14 cellular contexts compared by ENCODE assay signal in genomic region chr7:44163591-44163990, GRCh38. TPM values are rescaled to one million over a fixed set of nuclear protein-coding genes. Genes with fewer than 3 reads are reported as not detected.
DNase-seq lines count a peak whose midpoint lies in the region; ATAC-seq and TF ChIP-seq lines count a peak whose summit lies in the region.
"Had no signal": no experiment of that assay in that cellular context is flagged by ENCODE, and none has a peak within 500 bp of the region (broad histone marks: within the 10 kb centered on the region; RNA-seq: fewer than 3 reads in every experiment).

No MANE protein-coding gene starts in this region.

- intact Hi-C loops in PC-3 (cut with micrococcal nuclease) (no loop called here), A673 (cut with micrococcal nuclease; ENCODE audit: unreplicated experiment) (no loop called here)

- no peaks in the 10 kb centered on the region for H3K36me3 Mint-ChIP-seq in endodermal cell (ENCODE audit: low read depth)
- no peaks in the 10 kb centered on the region for H3K36me3 Mint-ChIP-seq in effector memory CD8-positive, alpha-beta T cell (ENCODE audit: insufficient read depth)

- H3K27ac Mint-ChIP-seq in endodermal cell = no peak overlapping the region
- H3K27ac Mint-ChIP-seq in effector memory CD8-positive, alpha-beta T cell = no peak overlapping the region

- POLR2A ChIA-PET in PC-3 (lab: Charles Lee; ENCODE audit: unreplicated experiment) (no interaction called here), A673 (lab: Charles Lee; ENCODE audit: low non-redundant PET) (no interaction called here)

- H3K4me3 Mint-ChIP-seq in endodermal cell = no peak overlapping the region
- no peak overlapping the region for H3K4me3 Mint-ChIP-seq in effector memory CD8-positive, alpha-beta T cell

- H3K9me3 Mint-ChIP-seq in endodermal cell = no peaks in the 10 kb centered on the region
- H3K9me3 Mint-ChIP-seq in effector memory CD8-positive, alpha-beta T cell = no peaks in the 10 kb centered on the region

- H3K4me2 ChIP-seq in PC-3 (ENCODE audit: low read length) = no peak overlapping the region; the same call in 1 of the 2 replicates

- CTCF ChIA-PET in PC-3 (lab: Charles Lee) (no interaction called here), A673 (lab: Charles Lee) (no interaction called here)

- DNase-seq in GM03348 (ENCODE audit: low spot score) (peak; percentile 94), PC-3 (peak; percentile 68), endodermal cell (peak; percentile 41), non-pigmented ciliary epithelial cell (ENCODE audit: low read depth) (peak; percentile 83), HT-29 (ENCODE audit: low spot score) (no peak), A673 (ENCODE audit: low spot score) (no peak)
- DNase-seq in effector memory CD8-positive, alpha-beta T cell = no peak
- DNase-seq: activated CD4-positive, CD25-positive, alpha-beta regulatory T cell treated with anti-CD3 and anti-CD28 coated beads, Interleukin-2, amount 50 U/mL, for 72 hours; H7; NCI-H1105 had no signal

- 82 to 100% methylated on average over 1 of the region's 1 CpG for WGBS in endodermal cell (ENCODE audit: insufficient coverage in 1 of 2, insufficient read length in 1 of 2), 2 experiments

- H3K36me3 ChIP-seq in PC-3 (ENCODE audit: low read depth, low read length) (no peaks in the 10 kb centered on the region), endodermal cell (ENCODE audit: control insufficient read depth, insufficient read depth, low read length) (no peaks in the 10 kb centered on the region), A673 (ENCODE audit: insufficient read depth, low read length, poor library complexity, severe bottlenecking) (no peaks in the 10 kb centered on the region)

- H3K79me2 ChIP-seq in PC-3 (ENCODE audit: low read length) = no peaks in the 10 kb centered on the region

- no peaks in the 10 kb centered on the region for H3K9me2 ChIP-seq in PC-3 (replicated peaks; ENCODE audit: low read length)

- no peaks in the 10 kb centered on the region for H3F3A ChIP-seq in PC-3 (ENCODE audit: low read length, unreplicated experiment)

- peaks cover 6% of the 10 kb centered on the region for H3K27me3 Mint-ChIP-seq in endodermal cell (ENCODE audit: insufficient read depth)
- H3K27me3 Mint-ChIP-seq in effector memory CD8-positive, alpha-beta T cell = peaks cover 12% of the 10 kb centered on the region in 2 donors

- 0 out of 2 replicates have a peak, but pooled peaks cover 6% of the 10 kb centered on the region for H3K27me3 ChIP-seq in PC-3 (ENCODE audit: low read length)
- no peaks in the 10 kb centered on the region for H3K27me3 ChIP-seq in endodermal cell (ENCODE audit: control insufficient read depth, insufficient read depth, low read length, poor library complexity, severe bottlenecking)
- no peaks in the 10 kb centered on the region for H3K27me3 ChIP-seq in A673 (replicated peaks; ENCODE audit: insufficient read depth, low read depth, low read length, poor library complexity)

- H3K4me1 ChIP-seq in PC-3 (ENCODE audit: insufficient read depth, low read length) = peaks cover 12% of the 10 kb centered on the region; the same call in 1 of the 2 replicates
- H3K4me1 ChIP-seq in endodermal cell (ENCODE audit: control insufficient read depth, insufficient read depth, low read length) = no peaks in the 10 kb centered on the region
- no peaks in the 10 kb centered on the region for H3K4me1 ChIP-seq in A673 (ENCODE audit: insufficient read depth, low read length, poor library complexity, severe bottlenecking)

- H3K9ac ChIP-seq in PC-3 (ENCODE audit: low read length) (no peak overlapping the region), endodermal cell (ENCODE audit: extremely low read depth, low read length, poor library complexity, severe bottlenecking) (no peak overlapping the region)

- no peaks in the 10 kb centered on the region for H4K20me1 ChIP-seq in PC-3 (ENCODE audit: low read length)

- H3K4me3 ChIP-seq in PC-3 (ENCODE audit: low read length) = no peak overlapping the region
- H3K4me3 ChIP-seq in endodermal cell (ENCODE audit: low read length) = no peak overlapping the region
- H3K4me3 ChIP-seq in A673 (ENCODE audit: low read depth, low read length, poor library complexity, severe bottlenecking) = no peak overlapping the region

- no peak for TF ChIP-seq CTCF in PC-3 (conservative IDR thresholded peaks at IDR 0.05; ENCODE audit: low read depth, low read length)
- TF ChIP-seq CTCF in endodermal cell (conservative IDR thresholded peaks at IDR 0.05) = no peak
- TF ChIP-seq CTCF in A673 (conservative IDR thresholded peaks at IDR 0.05; ENCODE audit: low read depth, low read length) = no peak

- BruUV-seq in PC-3 (replicated peaks; lab: Mats Ljungman, UMichigan) = no TSS peak
- BruUV-seq in A673 (replicated peaks; lab: Mats Ljungman, UMichigan) = no TSS peak

- H3K9me3 ChIP-seq in PC-3 (ENCODE audit: low read length) (no peaks in the 10 kb centered on the region), endodermal cell (ENCODE audit: control insufficient read depth, low read length) (no peaks in the 10 kb centered on the region), A673 (ENCODE audit: low read depth, low read length, poor library complexity, severe bottlenecking) (no peaks in the 10 kb centered on the region)

- H3K27ac ChIP-seq in PC-3 (ENCODE audit: low read length) (no peak overlapping the region), endodermal cell (ENCODE audit: low read depth, low read length) (no peak overlapping the region), A673 (ENCODE audit: low read depth, low read length, poor library complexity, severe bottlenecking) (no peak overlapping the region)

- peak; percentile 65 for ATAC-seq in PC-3
- ATAC-seq in GM21786 (IDR thresholded peaks at IDR 0.05; ENCODE audit: unreplicated experiment) = no peak
- no peak for ATAC-seq in effector memory CD8-positive, alpha-beta T cell (replicated peaks)

- H2AFZ ChIP-seq in PC-3 (ENCODE audit: low read length) = no peak overlapping the region

- no peaks in the 10 kb centered on the region for H3K4me1 Mint-ChIP-seq in endodermal cell
- no peaks in the 10 kb centered on the region for H3K4me1 Mint-ChIP-seq in effector memory CD8-positive, alpha-beta T cell (ENCODE audit: low read depth in 2 of 2)

RNA-seq across cellular contexts. Expression of gene MYL7, which starts 22.5 kb away (rescaled TPM):
- total RNA-seq in PC-3 (2014; rRNA removed) = not detected in 2 replicates
- 100 to 1,000 TPM; 115 to 120 TPM for total RNA-seq in endodermal cell
- polyA plus RNA-seq in endodermal cell (2013, experiment 1 of 2) = 102 TPM
- 140 TPM for polyA plus RNA-seq in endodermal cell (2013, experiment 2 of 2)
- total RNA-seq in HT-29 (2014; rRNA removed; shearing (Covaris generic)) = not detected in 2 replicates
- total RNA-seq in A673 (2021) = not detected in 2 replicates
- total RNA-seq: lower leg skin, OCI-LY7, ureter had no signal

RNA-seq across cellular contexts. Expression of gene GCK, which starts 25.6 kb away (rescaled TPM):
- total RNA-seq in PC-3 (2014; rRNA removed) (not detected in 2 replicates), endodermal cell (under 1 TPM; 0.29 to 0.48 TPM), A673 (2021) (not detected in 2 replicates)
- polyA plus RNA-seq in endodermal cell (2013, experiment 1 of 2) = 5.4 TPM
- polyA plus RNA-seq in endodermal cell (2013, experiment 2 of 2) = 5.5 TPM
- not detected in 2 replicates for total RNA-seq in HT-29 (2014; rRNA removed; shearing (Covaris generic))

RNA-seq across cellular contexts. Expression of gene YKT6, which starts 37.2 kb away (rescaled TPM):
- total RNA-seq in PC-3 (2014; rRNA removed) (133 and 147 TPM in 2 replicates), endodermal cell (100 to 1,000 TPM in 1 of 2 donors, 10 to 100 TPM in 1; 96.2 to 101 TPM), A673 (2021) (126 and 140 TPM in 2 replicates)
- 93.6 TPM for polyA plus RNA-seq in endodermal cell (2013, experiment 1 of 2)
- polyA plus RNA-seq in endodermal cell (2013, experiment 2 of 2) = 85.7 TPM
- 127 and 138 TPM in 2 replicates for total RNA-seq in HT-29 (2014; rRNA removed; shearing (Covaris generic))

RNA-seq across cellular contexts. Expression of gene POLD2, which starts 40.2 kb away (rescaled TPM):
- total RNA-seq in PC-3 (2014; rRNA removed) (224 and 225 TPM in 2 replicates), endodermal cell (100 to 1,000 TPM; 127 to 141 TPM), A673 (2021) (252 TPM in 2 replicates)
- polyA plus RNA-seq in endodermal cell (2013, experiment 1 of 2) = 118 TPM
- 108 TPM for polyA plus RNA-seq in endodermal cell (2013, experiment 2 of 2)
- 258 and 277 TPM in 2 replicates for total RNA-seq in HT-29 (2014; rRNA removed; shearing (Covaris generic))

RNA-seq across cellular contexts. Expression of gene AEBP1, which starts 59.4 kb away (rescaled TPM):
- total RNA-seq in PC-3 (2014; rRNA removed) (not detected in 2 replicates), endodermal cell (10 to 100 TPM; 55.2 to 65.8 TPM), A673 (2021) (30.1 and 31.8 TPM in 2 replicates)
- polyA plus RNA-seq in endodermal cell (2013, experiment 1 of 2) = 52.9 TPM
- polyA plus RNA-seq in endodermal cell (2013, experiment 2 of 2) = 51.0 TPM
- not detected in 2 replicates for total RNA-seq in HT-29 (2014; rRNA removed; shearing (Covaris generic))

Comparison
In these comparisons a context has a peak if more than half of its experiments do, and no peak if none do; other contexts are left out.
1. DNase-seq: peak in GM03348 (single experiment), PC-3 (single experiment), endodermal cell (single experiment) and non-pigmented ciliary epithelial cell (single experiment); none in HT-29 (single experiment), effector memory CD8-positive, alpha-beta T cell (0 of 3) and A673 (single experiment).
2. RNA of gene MYL7, which starts 22.5 kb away (total RNA-seq): 115 to 120 TPM in endodermal cell; not detected in A673, not detected in PC-3 and not detected in HT-29; every median in the first group is over 10 times any median in the second.